Comparison of ENCODE assay signal across 27 cellular contexts in genomic region chr1:218796773-218797172, GRCh38.
"Had no signal": no experiment of that assay in that cellular context is flagged by ENCODE, and none has a peak within 500 bp of the region (broad histone marks: within the 10 kb centered on the region; RNA-seq: fewer than 3 reads in every experiment).

No MANE protein-coding gene starts in this region.

- FAIRE-seq: urothelium cell line had no signal

- H3K27ac ChIP-seq: stomach, suprapubic skin, testis, thoracic aorta, thyroid gland, tibial artery, tibial nerve, transverse colon, upper lobe of left lung, upper lobe of right lung, uterus, vagina had no signal

- H3K27me3 ChIP-seq: stomach, suprapubic skin, testis, thyroid gland, tibial artery, tibial nerve, transverse colon, upper lobe of left lung, upper lobe of right lung, uterus, vagina had no signal

- H3K9me3 ChIP-seq: stomach, suprapubic skin, testis, thoracic aorta, thyroid gland, tibial artery, tibial nerve, transverse colon, upper lobe of left lung, upper lobe of right lung, uterus, vagina had no signal

- H3K4me1 ChIP-seq: stomach, suprapubic skin, testis, thyroid gland, tibial artery, tibial nerve, transverse colon, upper lobe of left lung, upper lobe of right lung, uterus, vagina had no signal

- DNase-seq: stimulated activated CD4-positive, alpha-beta T cell treated with anti-CD3 and anti-CD28 coated beads, Interleukin-2, amount 100 ng/mL, for 48 hours; stimulated activated CD4-positive, alpha-beta T cell treated with anti-CD3 and anti-CD28 coated beads, Interleukin-4, amount 100 ng/mL, for 1 hour; stimulated activated CD4-positive, alpha-beta T cell treated with anti-CD3 and anti-CD28 coated beads, Interleukin-4, amount 100 ng/mL, for 24 hours; stimulated activated CD4-positive, alpha-beta T cell treated with anti-CD3 and anti-CD28 coated beads, Interleukin-4, amount 100 ng/mL, for 4 hours; stimulated activated CD8-positive, alpha-beta memory T cell treated with anti-CD3 and anti-CD28 coated beads, Interleukin-4, amount 100 ng/mL, for 48 hours; stimulated activated naive B cell treated with anti-CD40 and anti-IgM and Interleukin-4, amounts not matched to agents 10 μg/mL and 1 μg/mL and 100 μg/mL, for 72 hours; stimulated activated naive CD4-positive, alpha-beta T cell; stimulated activated naive CD4-positive, alpha-beta T cell treated with Interleukin-2 at 50 U/mL for 16 hours; stimulated activated naive CD8-positive, alpha-beta T cell treated with anti-CD3 and anti-CD28 coated beads, Interleukin-15, amount 100 ng/mL, for 72 hours; stimulated activated naive CD8-positive, alpha-beta T cell treated with anti-CD3 and anti-CD28 coated beads, Interleukin-15, Interleukin-2, amounts not matched to agents 100 U/mL and 50 U/mL, for 24 hours; stomach; substantia nigra; testis; thyroid gland; tibial artery; transverse colon; trophoblast cell; upper lobe of left lung; upper lobe of right lung; uterus had no signal

- H3K36me3 ChIP-seq: stomach, suprapubic skin, thoracic aorta, thyroid gland, tibial artery, tibial nerve, transverse colon, upper lobe of left lung, upper lobe of right lung, uterus, vagina had no signal

- ATAC-seq: stimulated activated effector memory CD8-positive, alpha-beta T cell treated with anti-CD3 and anti-CD28 coated beads, Interleukin-12 subunit alpha, Interleukin-12 subunit beta, amount 100 ng/mL, for 72 hours; stimulated activated memory B cell treated with anti-CD40 and anti-IgM and Interleukin-4, amounts not matched to agents 10 μg/mL and 1 μg/mL and 100 μg/mL, for 72 hours; stimulated activated naive B cell treated with anti-CD40 and anti-IgM and Interleukin-4, amounts not matched to agents 10 μg/mL and 1 μg/mL and 100 μg/mL, for 72 hours; stimulated activated naive CD8-positive, alpha-beta T cell treated with anti-CD3 and anti-CD28 coated beads, Interleukin-15, amount 100 ng/mL, for 72 hours; stimulated activated naive CD8-positive, alpha-beta T cell treated with anti-CD3 and anti-CD28 coated beads, Interleukin-15, Interleukin-2, amounts not matched to agents 100 U/mL and 50 U/mL, for 24 hours; upper lobe of right lung had no signal

- H3K4me3 ChIP-seq: stomach, suprapubic skin, testis, thoracic aorta, thyroid gland, tibial artery, tibial nerve, transverse colon, upper lobe of left lung, upper lobe of right lung, uterus, vagina had no signal
